In the genomic region with DNA sequence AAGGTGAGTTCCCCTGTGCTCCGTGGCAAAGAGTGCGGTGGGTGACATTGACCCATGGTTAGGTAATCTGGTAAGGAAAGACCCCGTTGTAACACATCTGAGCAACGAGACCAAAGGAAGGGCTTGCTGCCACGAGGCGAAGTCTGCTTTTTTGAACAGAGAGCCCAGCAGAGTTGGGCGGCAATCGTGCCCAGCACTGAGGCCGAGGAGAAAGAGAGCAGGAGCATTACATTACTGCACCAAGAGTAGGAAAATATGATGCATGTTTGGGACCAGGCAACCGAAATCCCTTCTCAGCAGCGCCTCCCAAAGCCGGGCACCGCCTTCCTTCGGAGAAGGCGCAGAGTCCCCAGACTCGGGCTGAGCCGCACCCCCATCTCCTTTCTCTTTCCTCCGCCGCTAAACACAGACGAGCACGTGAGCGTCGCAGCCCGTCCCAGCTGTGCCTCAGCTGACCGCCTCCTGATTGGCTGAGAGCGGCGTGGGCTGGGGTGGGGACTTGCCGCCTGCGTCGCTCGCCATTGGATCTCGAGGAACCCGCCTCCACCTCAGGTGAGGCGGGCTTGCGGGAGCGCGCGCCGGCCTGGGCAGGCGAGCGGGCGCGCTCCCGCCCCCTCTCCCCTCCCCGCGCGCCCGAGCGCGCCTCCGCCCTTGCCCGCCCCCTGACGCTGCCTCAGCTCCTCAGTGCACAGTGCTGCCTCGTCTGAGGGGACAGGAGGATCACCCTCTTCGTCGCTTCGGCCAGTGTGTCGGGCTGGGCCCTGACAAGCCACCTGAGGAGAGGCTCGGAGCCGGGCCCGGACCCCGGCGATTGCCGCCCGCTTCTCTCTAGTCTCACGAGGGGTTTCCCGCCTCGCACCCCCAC, we compare ENCODE assay signal across 8 cellular contexts. TPM values are rescaled to one million over a fixed set of nuclear protein-coding genes. Genes with fewer than 3 reads are reported as not detected.
DNase-seq lines count a peak whose midpoint lies in the region; ATAC-seq and TF ChIP-seq lines count a peak whose summit lies in the region.

A gene (plus strand): TSS at position 684 of the 865 bp plus-strand sequence. CDS start 292 bp downstream, outside the sequence.

- H3K27me3 Mint-ChIP-seq in CD14-positive monocyte (ENCODE audit: low read depth in 3 of 3): peaks cover 0 to 4% (median 3%) of the 10 kb centered on the region in 3 donors

- H3K36me3 Mint-ChIP-seq in CD14-positive monocyte: peaks cover 3 to 27% of the 10 kb centered on the region in 2 donors

- no peaks in the 10 kb centered on the region for H3K27me3 ChIP-seq in left lung

- H3K4me3 ChIP-seq in left lung: peak within 1 kb of the TSS; percentile 85 to 86

- H3K36me3 ChIP-seq in left lung: no peaks in the 10 kb centered on the region

- H3K9me3 ChIP-seq in left lung: no peaks in the 10 kb centered on the region

- TF ChIP-seq CTCF in CD14-positive monocyte (IDR thresholded peaks at IDR 0.05) (no peak), left lung (IDR thresholded peaks at IDR 0.05) (no peak)

- H3K27ac Mint-ChIP-seq in CD14-positive monocyte: peak within 1 kb of the TSS; percentile 94 to 98 (median 97)

- H3K4me1 ChIP-seq in left lung: peaks cover 0 to 22% of the 10 kb centered on the region in 2 donors

- ATAC-seq in GM19395 (IDR thresholded peaks at IDR 0.05; ENCODE audit: unreplicated experiment) (peak; percentile 92), HG03565 (IDR thresholded peaks at IDR 0.05; ENCODE audit: unreplicated experiment) (peak; percentile 80), left lung (peak; percentile 93)

- peak within 1 kb of the TSS; percentile 99 to 100 for H3K27ac ChIP-seq in left lung

- DNase-seq in CD14-positive monocyte (ENCODE audit: low spot score) (peak; percentile 98), NCI-H774 (lab: John Stamatoyannopoulos, UW) (peak; percentile 94), dermis blood vessel endothelial cell (peak; percentile 99), left lung (peak; percentile 98 to 99)
- DNase-seq in activated CD4-positive, alpha-beta T cell treated with anti-CD3 and anti-CD28 coated beads, Interleukin-2, amount 50 U/mL, for 48 hours: peak; percentile 94 to 96
- DNase-seq in stimulated activated CD4-positive, alpha-beta T cell treated with anti-CD3 and anti-CD28 coated beads, Interleukin-2, amount 100 ng/mL, for 48 hours: peak; percentile 91 to 93

- H3K4me1 Mint-ChIP-seq in CD14-positive monocyte: peaks cover 13% of the 10 kb centered on the region

- intact Hi-C loops in CD14-positive monocyte (cut with micrococcal nuclease) (no loop called here), left lung (cut with DNase I) (loop anchor here in 1 of 2 donors (10.0 kb wide), 2 partner anchors 130 to 220 kb away; no protein-coding TSS in a partner anchor)

- H3K4me3 Mint-ChIP-seq in CD14-positive monocyte: peak within 1 kb of the TSS; percentile 95 to 97

- peaks cover 0 to 5% (median 0%) of the 10 kb centered on the region in 7 donors for H3K9me3 Mint-ChIP-seq in CD14-positive monocyte

RNA-seq across cellular contexts. Expression of the gene that starts here (rescaled TPM):
- 100 to 1,000 TPM in 1 of 2 donors, 10 to 100 TPM in 1; 79.0 to 137 TPM for polyA plus RNA-seq in CD14-positive monocyte
- 236 and 320 TPM in 2 replicates for total RNA-seq in dermis blood vessel endothelial cell
- 100 to 1,000 TPM; 145 to 272 TPM for total RNA-seq in left lung

Comparison
In these comparisons a context has a peak if more than half of its experiments do, and no peak if none do; other contexts are left out.
1. Peak in every context shown above with its lines: DNase-seq, ATAC-seq, H3K4me3 ChIP-seq and H3K27ac ChIP-seq.